11 cellular contexts compared by ENCODE assay signal in genomic region chr7:43764807-43765491, GRCh38. TPM values are rescaled to one million over a fixed set of nuclear protein-coding genes. Genes with fewer than 3 reads are reported as not detected.
DNase-seq lines count a peak whose midpoint lies in the region; ATAC-seq, FAIRE-seq and TF ChIP-seq lines count a peak whose summit lies in the region.
"Had no signal": no experiment of that assay in that cellular context is flagged by ENCODE, and none has a peak within 500 bp of the region (broad histone marks: within the 10 kb centered on the region; RNA-seq: fewer than 3 reads in every experiment).

No MANE protein-coding gene starts in this region.

- TF ChIP-seq CTCF in astrocyte (IDR thresholded peaks at IDR 0.05; ENCODE audit: insufficient read depth, low read depth, low read length) (no peak), left lung (IDR thresholded peaks at IDR 0.05) (no peak), upper lobe of right lung (IDR thresholded peaks at IDR 0.05) (no peak)

- ATAC-seq in left lung (peak; percentile 75), upper lobe of right lung (peak; percentile 77), GM18861 (IDR thresholded peaks at IDR 0.05; ENCODE audit: unreplicated experiment) (no peak), GM19395 (IDR thresholded peaks at IDR 0.05; ENCODE audit: unreplicated experiment) (no peak)

- no peak overlapping the region for H3K4me3 ChIP-seq in astrocyte (ENCODE audit: insufficient read depth, low read depth, low read length)
- peak overlapping the region in 1 of 2 donors; percentile 13 for H3K4me3 ChIP-seq in left lung
- peak overlapping the region; percentile 20 for H3K4me3 ChIP-seq in upper lobe of right lung
- H3K4me3 ChIP-seq: colonic mucosa had no signal

- no peaks in the 10 kb centered on the region for H3K9me3 ChIP-seq in astrocyte (ENCODE audit: insufficient read depth, low read depth, low read length)
- no peaks in the 10 kb centered on the region for H3K9me3 ChIP-seq in left lung
- H3K9me3 ChIP-seq in upper lobe of right lung = no peaks in the 10 kb centered on the region
- H3K9me3 ChIP-seq: colonic mucosa, Peyer's patch had no signal

- H3K27ac Mint-ChIP-seq in astrocyte (ENCODE audit: unreplicated experiment) = peak overlapping the region; percentile 8

- H3K9me3 Mint-ChIP-seq in astrocyte (ENCODE audit: unreplicated experiment) = no peaks in the 10 kb centered on the region

- peaks cover 24% of the 10 kb centered on the region for H3K4me1 Mint-ChIP-seq in astrocyte (ENCODE audit: low read depth, unreplicated experiment)

- H3K4me3 Mint-ChIP-seq in astrocyte (ENCODE audit: unreplicated experiment) = no peak overlapping the region

- H3K9ac ChIP-seq in astrocyte (ENCODE audit: low read length) = no peak overlapping the region

- no peak for FAIRE-seq in astrocyte (lab: Jason Lieb, UNC)

- H4K20me1 ChIP-seq in astrocyte (ENCODE audit: insufficient read depth, low read length) = peaks cover 28% of the 10 kb centered on the region

- H3K27me3 ChIP-seq in astrocyte (ENCODE audit: insufficient read depth, low read length) = no peaks in the 10 kb centered on the region
- no peaks in the 10 kb centered on the region for H3K27me3 ChIP-seq in left lung
- no peaks in the 10 kb centered on the region for H3K27me3 ChIP-seq in upper lobe of right lung
- H3K27me3 ChIP-seq: colonic mucosa, Peyer's patch had no signal

- H3K36me3 ChIP-seq in astrocyte (ENCODE audit: insufficient read depth, low read length) (no peaks in the 10 kb centered on the region), left lung (no peaks in the 10 kb centered on the region), upper lobe of right lung (no peaks in the 10 kb centered on the region)
- H3K36me3 ChIP-seq: colonic mucosa, Peyer's patch had no signal

- H2AFZ ChIP-seq in astrocyte (ENCODE audit: low read depth, low read length) = no peak overlapping the region

- H3K27ac ChIP-seq in astrocyte (ENCODE audit: low read depth, low read length) = no peak overlapping the region
- H3K27ac ChIP-seq in left lung = peak overlapping the region; percentile 73
- H3K27ac ChIP-seq in upper lobe of right lung = peak overlapping the region; percentile 83
- H3K27ac ChIP-seq: colonic mucosa had no signal

- DNase-seq in activated CD8-positive, alpha-beta memory T cell treated with anti-CD3 and anti-CD28 coated beads, Interleukin-2, amount 50 U/mL, for 48 hours = peak; percentile 50
- no peak for DNase-seq in activated CD8-positive, alpha-beta memory T cell treated with anti-CD3 and anti-CD28 coated beads, Interleukin-2, amount 50 U/mL, for 4 hours
- DNase-seq in astrocyte (ENCODE audit: low read depth) = peak; percentile 31
- no peak for DNase-seq in left lung
- no peak for DNase-seq in upper lobe of right lung
- no peak for DNase-seq in SKM-1 (lab: John Stamatoyannopoulos, UW; ENCODE audit: unreplicated experiment)
- DNase-seq: Peyer's patch; stimulated activated CD4-positive, alpha-beta T cell treated with anti-CD3 and anti-CD28 coated beads, Interleukin-4, amount 100 ng/mL, for 1 hour had no signal

- no peak overlapping the region for H3K4me2 ChIP-seq in astrocyte (ENCODE audit: low read length)

- intact Hi-C loops in left lung (cut with DNase I) (no loop called here), upper lobe of right lung (cut with DNase I) (no loop called here)

- H3K36me3 Mint-ChIP-seq in astrocyte (ENCODE audit: low read depth, unreplicated experiment) = peaks cover 7% of the 10 kb centered on the region

- H3K4me1 ChIP-seq in astrocyte (ENCODE audit: insufficient read depth, low read length) = no peaks in the 10 kb centered on the region
- peaks cover 24 to 67% of the 10 kb centered on the region in 2 donors for H3K4me1 ChIP-seq in left lung
- H3K4me1 ChIP-seq in upper lobe of right lung = peaks cover 34% of the 10 kb centered on the region

- peaks cover 5% of the 10 kb centered on the region for H3K79me2 ChIP-seq in astrocyte (ENCODE audit: insufficient read depth, low read length)

- H3K27me3 Mint-ChIP-seq in astrocyte (ENCODE audit: low read depth, unreplicated experiment) = no peaks in the 10 kb centered on the region

RNA-seq across cellular contexts. Expression of gene BLVRA, which starts 6.5 kb away (rescaled TPM):
- total RNA-seq in astrocyte (48.9 and 55.7 TPM in 2 replicates), left lung (10 to 100 TPM; 78.1 to 83.8 TPM), upper lobe of right lung (104 TPM)

RNA-seq across cellular contexts. Expression of gene COA1, which starts 35.6 kb away (rescaled TPM):
- total RNA-seq in astrocyte = 47.0 and 50.1 TPM in 2 replicates
- total RNA-seq in left lung = 10 to 100 TPM; 41.5 to 43.8 TPM
- total RNA-seq in upper lobe of right lung = 47.9 TPM

Comparison
In these comparisons a context has a peak if more than half of its experiments do, and no peak if none do; other contexts are left out.
1. DNase-seq: peak in activated CD8-positive, alpha-beta memory T cell treated with anti-CD3 and anti-CD28 coated beads, Interleukin-2, amount 50 U/mL, for 48 hours (single experiment) and astrocyte (single experiment); none in activated CD8-positive, alpha-beta memory T cell treated with anti-CD3 and anti-CD28 coated beads, Interleukin-2, amount 50 U/mL, for 4 hours (single experiment), left lung (0 of 2), upper lobe of right lung (single experiment) and SKM-1 (single experiment).
2. ATAC-seq: peak in left lung (single experiment) and upper lobe of right lung (single experiment); none in GM18861 (single experiment) and GM19395 (single experiment).